ENCODE assay signal across 17 cellular contexts in genomic region chr15:51908312-51908711, GRCh38.
A peak's percentile ranks its signal among the peaks of the same experiment; 100 is the strongest.
DNase-seq lines count a peak whose midpoint lies in the region; ATAC-seq and TF ChIP-seq lines count a peak whose summit lies in the region.
"Had no signal": no experiment of that assay in that cellular context is flagged by ENCODE, and none has a peak within 500 bp of the region (broad histone marks: within the 10 kb centered on the region; RNA-seq: fewer than 3 reads in every experiment).

No MANE protein-coding gene starts in this region.

- DNase-seq in EH (ENCODE audit: low read depth) (peak; percentile 45), SHP77 treated with DMSO at 0.1 percent for 48 hours (lab: John Stamatoyannopoulos, UW) (peak; percentile 11), fibroblast of lung (ENCODE audit: low read depth in 2 of 2) (peak; percentile 43 to 51), osteoblast (ENCODE audit: insufficient read length, low spot score, missing footprints) (peak; percentile 49), cardiac septum (ENCODE audit: low spot score) (no peak), esophagus squamous epithelium (lab: John Stamatoyannopoulos, UW) (no peak)
- DNase-seq in natural killer cell treated with Interleukin-12 subunit alpha and Interleukin-12 subunit beta and Interleukin-15 and Interleukin-18, amount 100 ng/mL, for 72 hours (ENCODE audit: low spot score), result no peak
- DNase-seq in activated naive CD4-positive, alpha-beta T cell treated with anti-CD3 and anti-CD28 coated beads for 36 hours, result no peak
- DNase-seq: activated CD4-positive, alpha-beta T cell treated with anti-CD3 and anti-CD28 coated beads, Interleukin-2, amount 50 U/mL, for 1 hour; activated T-cell treated with anti-CD3 and anti-CD28 coated beads, Interleukin-2, amount 50 U/mL, for 1 hour; AML-193; KG1; left colon; stimulated activated naive CD8-positive, alpha-beta T cell treated with anti-CD3 and anti-CD28 coated beads, Interleukin-15, amount 100 ng/mL, for 72 hours; uterus had no signal

- H3K4me3 ChIP-seq in fibroblast of lung (replicated peaks in 1 of 4; ENCODE audit: control extremely low read depth in 1 of 4, insufficient read depth in 1 of 4, low read depth in 3 of 4, low read length in 4 of 4), result no peak overlapping the region
- no peak overlapping the region for H3K4me3 ChIP-seq in osteoblast (ENCODE audit: insufficient read depth, low read length)
- no peak overlapping the region for H3K4me3 ChIP-seq in esophagus squamous epithelium
- H3K4me3 ChIP-seq: uterus had no signal

- H3K36me3 Mint-ChIP-seq in natural killer cell treated with Interleukin-12 subunit alpha and Interleukin-12 subunit beta and Interleukin-15 and Interleukin-18, amount 100 ng/mL, for 72 hours, result no peaks in the 10 kb centered on the region
- peaks cover 21% of the 10 kb centered on the region for H3K36me3 Mint-ChIP-seq in activated naive CD4-positive, alpha-beta T cell treated with anti-CD3 and anti-CD28 coated beads for 36 hours (ENCODE audit: low read depth)

- H3K27me3 ChIP-seq in fibroblast of lung (ENCODE audit: control insufficient read depth, insufficient read depth, low read length) (no peaks in the 10 kb centered on the region), osteoblast (ENCODE audit: insufficient read depth, low read length) (no peaks in the 10 kb centered on the region), esophagus squamous epithelium (no peaks in the 10 kb centered on the region)
- H3K27me3 ChIP-seq: uterus had no signal

- WGBS in esophagus squamous epithelium, 2 donors, result 89 to 100% methylated on average over 1 of the region's 1 CpG

- peaks cover 1% of the 10 kb centered on the region for H3K36me3 ChIP-seq in fibroblast of lung (ENCODE audit: control insufficient read depth, insufficient read depth, low read length)
- no peaks in the 10 kb centered on the region for H3K36me3 ChIP-seq in osteoblast (ENCODE audit: insufficient read depth, low read length)
- peaks cover 0 to 93% (median 18%) of the 10 kb centered on the region in 3 donors for H3K36me3 ChIP-seq in esophagus squamous epithelium
- H3K36me3 ChIP-seq: uterus had no signal

- H3K9me3 ChIP-seq in fibroblast of lung (ENCODE audit: control insufficient read depth, insufficient read depth, low read depth, low read length) (no peaks in the 10 kb centered on the region), osteoblast (ENCODE audit: low read depth, low read length) (no peaks in the 10 kb centered on the region), esophagus squamous epithelium (no peaks in the 10 kb centered on the region)
- H3K9me3 ChIP-seq: uterus had no signal

- no peak overlapping the region for H3K4me2 ChIP-seq in fibroblast of lung (ENCODE audit: extremely low read depth, insufficient read depth, low read length)
- H3K4me2 ChIP-seq in osteoblast (ENCODE audit: insufficient read depth, low read length), result no peak overlapping the region

- no peak overlapping the region for H3K27ac ChIP-seq in fibroblast of lung (ENCODE audit: insufficient read depth, low read length)
- H3K27ac ChIP-seq in osteoblast (ENCODE audit: low read depth, low read length), result no peak overlapping the region
- H3K27ac ChIP-seq in esophagus squamous epithelium, result no peak overlapping the region
- H3K27ac ChIP-seq: uterus had no signal

- intact Hi-C loops in cardiac septum (cut with DNase I) (no loop called here), esophagus squamous epithelium (cut with DNase I) (no loop called here)
- intact Hi-C loops in activated naive CD4-positive, alpha-beta T cell treated with anti-CD3 and anti-CD28 coated beads for 36 hours (cut with micrococcal nuclease), result loop anchor here (5.0 kb wide), 3 partner anchors 76 to 256 kb away; no protein-coding TSS in a partner anchor

- H3K27ac Mint-ChIP-seq in natural killer cell treated with Interleukin-12 subunit alpha and Interleukin-12 subunit beta and Interleukin-15 and Interleukin-18, amount 100 ng/mL, for 72 hours, result no peak overlapping the region
- H3K27ac Mint-ChIP-seq in activated naive CD4-positive, alpha-beta T cell treated with anti-CD3 and anti-CD28 coated beads for 36 hours, result no peak overlapping the region

- no peaks in the 10 kb centered on the region for H3K79me2 ChIP-seq in fibroblast of lung (ENCODE audit: control insufficient read depth, insufficient read depth, low read length)
- no peaks in the 10 kb centered on the region for H3K79me2 ChIP-seq in osteoblast (ENCODE audit: insufficient read depth, low read length)

- ATAC-seq in natural killer cell treated with Interleukin-12 subunit alpha and Interleukin-12 subunit beta and Interleukin-15 and Interleukin-18, amount 100 ng/mL, for 72 hours, result no peak

- TF ChIP-seq CTCF in fibroblast of lung (conservative IDR thresholded peaks at IDR 0.05 in 1 of 2, IDR thresholded peaks at IDR 0.05 in 1 of 2; ENCODE audit: low read depth in 1 of 2, low read length in 2 of 2) (no peak), osteoblast (IDR thresholded peaks at IDR 0.05; ENCODE audit: extremely low read depth, low read depth, low read length) (no peak), esophagus squamous epithelium (IDR thresholded peaks at IDR 0.05) (no peak)

- H3K4me3 Mint-ChIP-seq in natural killer cell treated with Interleukin-12 subunit alpha and Interleukin-12 subunit beta and Interleukin-15 and Interleukin-18, amount 100 ng/mL, for 72 hours, result no peak overlapping the region
- no peak overlapping the region for H3K4me3 Mint-ChIP-seq in activated naive CD4-positive, alpha-beta T cell treated with anti-CD3 and anti-CD28 coated beads for 36 hours
- H3K4me3 Mint-ChIP-seq: central memory CD8-positive, alpha-beta T cell; stimulated activated naive CD8-positive, alpha-beta T cell treated with anti-CD3 and anti-CD28 coated beads, Interleukin-15, amount 100 ng/mL, for 72 hours had no signal

- CTCF ChIA-PET in activated naive CD4-positive, alpha-beta T cell treated with anti-CD3 and anti-CD28 coated beads for 36 hours (lab: Charles Lee), result interaction anchor here (1.5 kb wide), 1 partner anchor 10 kb away, joined by 3 read pairs; no protein-coding TSS in a partner anchor

- no peak for TF ChIP-seq POLR2A in esophagus squamous epithelium (IDR thresholded peaks at IDR 0.05)

- H3K27me3 Mint-ChIP-seq in natural killer cell treated with Interleukin-12 subunit alpha and Interleukin-12 subunit beta and Interleukin-15 and Interleukin-18, amount 100 ng/mL, for 72 hours, result no peaks in the 10 kb centered on the region
- no peaks in the 10 kb centered on the region for H3K27me3 Mint-ChIP-seq in activated naive CD4-positive, alpha-beta T cell treated with anti-CD3 and anti-CD28 coated beads for 36 hours (ENCODE audit: low read depth)
- H3K27me3 Mint-ChIP-seq: central memory CD8-positive, alpha-beta T cell; stimulated activated naive CD8-positive, alpha-beta T cell treated with anti-CD3 and anti-CD28 coated beads, Interleukin-15, amount 100 ng/mL, for 72 hours had no signal

- no peaks in the 10 kb centered on the region for H3K9me3 Mint-ChIP-seq in natural killer cell treated with Interleukin-12 subunit alpha and Interleukin-12 subunit beta and Interleukin-15 and Interleukin-18, amount 100 ng/mL, for 72 hours
- no peaks in the 10 kb centered on the region for H3K9me3 Mint-ChIP-seq in activated naive CD4-positive, alpha-beta T cell treated with anti-CD3 and anti-CD28 coated beads for 36 hours
- H3K9me3 Mint-ChIP-seq: activated naive CD4-positive, alpha-beta T cell treated with anti-CD3 and anti-CD28 coated beads, Interleukin-2, amount 50 U/mL, for 72 hours; central memory CD8-positive, alpha-beta T cell; stimulated activated naive CD8-positive, alpha-beta T cell treated with anti-CD3 and anti-CD28 coated beads, Interleukin-15, amount 100 ng/mL, for 72 hours had no signal

- peaks cover 0 to 5% of the 10 kb centered on the region in 2 donors for H3K4me1 Mint-ChIP-seq in natural killer cell treated with Interleukin-12 subunit alpha and Interleukin-12 subunit beta and Interleukin-15 and Interleukin-18, amount 100 ng/mL, for 72 hours (ENCODE audit: low read depth in 2 of 2)
- no peaks in the 10 kb centered on the region for H3K4me1 Mint-ChIP-seq in activated naive CD4-positive, alpha-beta T cell treated with anti-CD3 and anti-CD28 coated beads for 36 hours (ENCODE audit: low read depth)
- H3K4me1 Mint-ChIP-seq: central memory CD8-positive, alpha-beta T cell; stimulated activated naive CD8-positive, alpha-beta T cell treated with anti-CD3 and anti-CD28 coated beads, Interleukin-15, amount 100 ng/mL, for 72 hours had no signal

- H3K4me1 ChIP-seq in fibroblast of lung (ENCODE audit: control insufficient read depth, extremely low read depth, insufficient read depth, low read length), result no peaks in the 10 kb centered on the region
- peaks cover 12% of the 10 kb centered on the region for H3K4me1 ChIP-seq in osteoblast (ENCODE audit: insufficient read depth, low read length)
- peaks cover 0 to 4% (median 0%) of the 10 kb centered on the region in 3 donors for H3K4me1 ChIP-seq in esophagus squamous epithelium
- H3K4me1 ChIP-seq: uterus had no signal

- H2AFZ ChIP-seq in fibroblast of lung (ENCODE audit: low read length) (no peak overlapping the region), osteoblast (ENCODE audit: low read length) (no peak overlapping the region)

- no peak overlapping the region for H3K9ac ChIP-seq in fibroblast of lung (ENCODE audit: insufficient read depth, low read length)

- H4K20me1 ChIP-seq in fibroblast of lung (ENCODE audit: control insufficient read depth, extremely low read depth, insufficient read depth, low read length), result no peaks in the 10 kb centered on the region
- H4K20me1 ChIP-seq in osteoblast (ENCODE audit: insufficient read depth, low read length), result peaks cover 10% of the 10 kb centered on the region

Comparison
In these comparisons a context has a peak if more than half of its experiments do, and no peak if none do; other contexts are left out.
1. DNase-seq: peak in EH (single experiment), SHP77 treated with DMSO at 0.1 percent for 48 hours (single experiment), fibroblast of lung (2 of 2) and osteoblast (single experiment); none in cardiac septum (single experiment), natural killer cell treated with Interleukin-12 subunit alpha and Interleukin-12 subunit beta and Interleukin-15 and Interleukin-18, amount 100 ng/mL, for 72 hours (single experiment), activated naive CD4-positive, alpha-beta T cell treated with anti-CD3 and anti-CD28 coated beads for 36 hours (single experiment) and esophagus squamous epithelium (single experiment).